In genomic region chr4:77074961-77075855, GRCh38 we compare ENCODE assay signal across 8 cellular contexts. TPM values are rescaled to one million over a fixed set of nuclear protein-coding genes. Genes with fewer than 3 reads are reported as not detected.
DNase-seq lines count a peak whose midpoint lies in the region; ATAC-seq and TF ChIP-seq lines count a peak whose summit lies in the region.

No MANE protein-coding gene starts in this region.

- H3K36me3 Mint-ChIP-seq in activated naive CD4-positive, alpha-beta T cell treated with anti-CD3 and anti-CD28 coated beads, Interleukin-2, amount 10 ng/mL, durations not matched to agents 7 days and 5 days: peaks cover 22% of the 10 kb centered on the region

- TF ChIP-seq EP300 in transverse colon (IDR thresholded peaks at IDR 0.05; ENCODE audit: low read depth): no peak

- no peak overlapping the region for H3K4me3 Mint-ChIP-seq in activated naive CD4-positive, alpha-beta T cell treated with anti-CD3 and anti-CD28 coated beads, Interleukin-2, amount 10 ng/mL, durations not matched to agents 7 days and 5 days

- TF ChIP-seq POLR2A in transverse colon (IDR thresholded peaks at IDR 0.05): no peak

- 1% methylated on average over 74 of the region's 90 CpGs; no CpG with 5 or more reads in 1 of the 2 donors for whole genome bisulfite sequencing in transverse colon (ENCODE audit: low coverage in 1 of 2), 2 donors

- H3K36me3 ChIP-seq in SK-N-MC (ENCODE audit: insufficient read depth, low read length) (0 out of 2 replicates have a peak, but pooled peaks cover 4% of the 10 kb centered on the region), cardiac muscle cell (no peaks in the 10 kb centered on the region), transverse colon (no peaks in the 10 kb centered on the region)

- peaks cover 42% of the 10 kb centered on the region for H3K4me1 Mint-ChIP-seq in activated naive CD4-positive, alpha-beta T cell treated with anti-CD3 and anti-CD28 coated beads, Interleukin-2, amount 10 ng/mL, durations not matched to agents 7 days and 5 days

- peak overlapping the region; percentile 99 for H3K27ac ChIP-seq in SK-N-MC
- H3K27ac ChIP-seq in cardiac muscle cell: peak overlapping the region; percentile 99
- peak overlapping the region; percentile 99 to 100 (median 100) for H3K27ac ChIP-seq in transverse colon

- TF ChIP-seq CTCF in cardiac muscle cell (IDR thresholded peaks at IDR 0.05; ENCODE audit: low read depth, low read length): no peak
- no peak for TF ChIP-seq CTCF in transverse colon (IDR thresholded peaks at IDR 0.05)

- ATAC-seq in HG03442 (IDR thresholded peaks at IDR 0.05; ENCODE audit: unreplicated experiment): peak; percentile 53

- H3K9me3 Mint-ChIP-seq in activated naive CD4-positive, alpha-beta T cell treated with anti-CD3 and anti-CD28 coated beads, Interleukin-2, amount 10 ng/mL, durations not matched to agents 7 days and 5 days: no peaks in the 10 kb centered on the region

- DNase-seq in AG20443 (ENCODE audit: low spot score): peak; percentile 65
- peak; percentile 13 for DNase-seq in GM19240 (ENCODE audit: insufficient read length, low spot score)
- DNase-seq in SK-N-MC (ENCODE audit: low read depth, low spot score): no peak
- DNase-seq in activated naive CD4-positive, alpha-beta T cell treated with anti-CD3 and anti-CD28 coated beads, Interleukin-2, amount 10 ng/mL, durations not matched to agents 7 days and 5 days: peak; percentile 88
- peak; percentile 79 to 87 for DNase-seq in cardiac muscle cell (ENCODE audit: low read depth in 1 of 2, low spot score in 1 of 2)
- peak; percentile 17 to 91 (median 46) for DNase-seq in posterior cingulate gyrus
- peak; percentile 78 for DNase-seq in transverse colon

- in situ Hi-C loops in transverse colon (cut with MboI; ENCODE audit: low pct_ligation_motif_present in 1 of 4, low pct_unique_long_range_greater_than_20kb in 1 of 4, low sequenced_read_pairs in 3 of 4): no loop called here

- H3K27me3 ChIP-seq in cardiac muscle cell (no peaks in the 10 kb centered on the region), transverse colon (no peaks in the 10 kb centered on the region)

- peak overlapping the region; percentile 98 for H3K9ac ChIP-seq in SK-N-MC (ENCODE audit: insufficient read length)

- CTCF ChIA-PET in activated naive CD4-positive, alpha-beta T cell treated with anti-CD3 and anti-CD28 coated beads, Interleukin-2, amount 10 ng/mL, durations not matched to agents 7 days and 5 days (lab: Charles Lee): interaction anchor here (0.7 to 2.3 kb wide), 2 partner anchors 26 to 128 kb away, joined by 3 to 9 read pairs; no protein-coding TSS in a partner anchor

- peak overlapping the region; percentile 99 for H3K27ac Mint-ChIP-seq in activated naive CD4-positive, alpha-beta T cell treated with anti-CD3 and anti-CD28 coated beads, Interleukin-2, amount 10 ng/mL, durations not matched to agents 7 days and 5 days

- peaks cover 24% of the 10 kb centered on the region for H3K4me1 ChIP-seq in cardiac muscle cell (ENCODE audit: low read depth)
- H3K4me1 ChIP-seq in transverse colon: peaks cover 13 to 55% (median 23%) of the 10 kb centered on the region in 4 donors

- intact Hi-C loops in posterior cingulate gyrus (cut with DNase I) (no loop called here), transverse colon (cut with DNase I; ENCODE audit: low total_unique reads) (no loop called here)

- H3K27me3 Mint-ChIP-seq in activated naive CD4-positive, alpha-beta T cell treated with anti-CD3 and anti-CD28 coated beads, Interleukin-2, amount 10 ng/mL, durations not matched to agents 7 days and 5 days: peaks cover 6% of the 10 kb centered on the region

- H3K4me3 ChIP-seq in SK-N-MC (peak overlapping the region; percentile 91), cardiac muscle cell (peak overlapping the region; percentile 91), transverse colon (peak overlapping the region; percentile 97 to 100 (median 99))

- H3K9me3 ChIP-seq in SK-N-MC (ENCODE audit: low read depth, low read length) (no peaks in the 10 kb centered on the region), cardiac muscle cell (ENCODE audit: low read depth) (no peaks in the 10 kb centered on the region), transverse colon (no peaks in the 10 kb centered on the region)

RNA-seq across cellular contexts. Expression of gene CCNI, which starts 0.6 kb away (rescaled TPM):
- total RNA-seq in cardiac muscle cell (115 and 129 TPM in 2 replicates), transverse colon (100 to 1,000 TPM in 3 of 4 donors, 10 to 100 TPM in 1; 91.7 to 206 (median 154) TPM)
- 140 and 182 TPM in 2 replicates for polyA plus RNA-seq in cardiac muscle cell
